ENCODE assay signal across 1 cellular context in the genomic region with DNA sequence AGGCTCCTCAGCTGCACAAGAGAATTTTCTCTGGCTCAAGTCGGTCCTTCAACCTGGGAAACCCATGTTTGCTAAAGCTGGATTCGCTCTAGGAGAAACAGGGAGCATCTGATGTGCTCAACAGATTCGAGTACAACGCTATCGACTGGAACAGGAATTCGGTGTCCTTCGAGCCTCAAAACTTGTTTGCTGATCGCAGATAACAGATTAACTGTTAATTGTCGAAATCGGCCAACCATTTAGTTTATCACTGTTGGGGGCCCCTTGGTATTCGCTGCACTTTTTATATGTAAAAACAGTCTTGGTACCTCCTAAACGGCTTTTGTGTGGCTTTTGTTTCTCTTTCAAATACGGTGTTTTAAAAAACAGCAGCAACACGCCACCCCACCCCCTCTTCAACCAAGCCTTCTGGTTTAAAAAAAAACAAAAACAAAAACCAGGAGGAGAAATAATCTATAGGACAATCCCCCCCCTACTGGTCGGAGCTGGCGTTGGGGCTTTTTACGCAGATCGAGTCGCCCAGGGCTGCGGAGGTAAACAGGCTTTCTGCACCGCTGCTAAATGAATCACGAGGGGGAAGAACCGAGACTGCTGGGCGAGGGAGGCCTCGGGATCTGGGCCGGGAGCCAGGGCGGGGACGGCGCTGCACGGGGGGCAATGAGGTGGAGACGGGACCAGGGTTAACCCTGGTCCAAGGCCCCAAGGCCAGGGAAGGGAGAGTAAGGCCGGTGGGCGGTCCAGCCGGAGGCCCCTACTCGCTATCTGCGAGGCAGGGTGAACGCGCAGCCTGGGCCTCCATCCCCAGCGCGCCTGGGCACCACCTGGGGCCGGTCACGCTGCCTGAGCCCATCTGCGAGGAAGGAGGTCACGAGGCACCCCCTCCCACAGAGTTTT.
TF ChIP-seq lines count a peak whose summit lies in the region.

No MANE protein-coding gene starts in this region.

TF ChIP-seq in K562, 482 proteins besides CTCF, POLR2A, EP300 and RAD21 (continued from another document and continues in another):
- TF ChIP-seq, protein P1, sequence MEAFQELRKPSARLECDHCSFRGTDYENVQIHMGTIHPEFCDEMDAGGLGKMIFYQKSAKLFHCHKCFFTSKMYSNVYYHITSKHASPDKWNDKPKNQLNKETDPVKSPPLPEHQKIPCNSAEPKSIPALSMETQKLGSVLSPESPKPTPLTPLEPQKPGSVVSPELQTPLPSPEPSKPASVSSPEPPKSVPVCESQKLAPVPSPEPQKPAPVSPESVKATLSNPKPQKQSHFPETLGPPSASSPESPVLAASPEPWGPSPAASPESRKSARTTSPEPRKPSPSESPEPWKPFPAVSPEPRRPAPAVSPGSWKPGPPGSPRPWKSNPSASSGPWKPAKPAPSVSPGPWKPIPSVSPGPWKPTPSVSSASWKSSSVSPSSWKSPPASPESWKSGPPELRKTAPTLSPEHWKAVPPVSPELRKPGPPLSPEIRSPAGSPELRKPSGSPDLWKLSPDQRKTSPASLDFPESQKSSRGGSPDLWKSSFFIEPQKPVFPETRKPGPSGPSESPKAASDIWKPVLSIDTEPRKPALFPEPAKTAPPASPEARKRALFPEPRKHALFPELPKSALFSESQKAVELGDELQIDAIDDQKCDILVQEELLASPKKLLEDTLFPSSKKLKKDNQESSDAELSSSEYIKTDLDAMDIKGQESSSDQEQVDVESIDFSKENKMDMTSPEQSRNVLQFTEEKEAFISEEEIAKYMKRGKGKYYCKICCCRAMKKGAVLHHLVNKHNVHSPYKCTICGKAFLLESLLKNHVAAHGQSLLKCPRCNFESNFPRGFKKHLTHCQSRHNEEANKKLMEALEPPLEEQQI (IDR thresholded peaks at IDR 0.05), result no peak
- TF ChIP-seq PTTG1 (tag; IDR thresholded peaks at IDR 0.05; ENCODE audit: low read depth) (no peak), SAFB2 (IDR thresholded peaks at IDR 0.05; ENCODE audit: borderline replicate concordance, low read depth, low read length, severe bottlenecking) (no peak), MTF1 (CRISPR knock-in tag; IDR thresholded peaks at IDR 0.05; ENCODE audit: borderline replicate concordance) (no peak), KDM1A (IDR thresholded peaks at IDR 0.05) (no peak), YBX1 (IDR thresholded peaks at IDR 0.05) (no peak), TFE3 (CRISPR knock-in tag; IDR thresholded peaks at IDR 0.05) (no peak), DMBX1 (CRISPR knock-in tag; IDR thresholded peaks at IDR 0.05; ENCODE audit: borderline replicate concordance) (no peak), CBX1 (IDR thresholded peaks at IDR 0.05; ENCODE audit: low read depth) (peak; percentile 49; the same call in 1 of the 2 replicates), TARDBP (IDR thresholded peaks at IDR 0.05) (no peak), PHTF2 (CRISPR knock-in tag; IDR thresholded peaks at IDR 0.05) (no peak), RUNX1 (IDR thresholded peaks at IDR 0.05; ENCODE audit: low read depth) (no peak), NUFIP1 (IDR thresholded peaks at IDR 0.05; ENCODE audit: partially characterized antibody) (no peak), SMARCE1 (IDR thresholded peaks at IDR 0.05) (no peak), FOXA3 (CRISPR knock-in tag; conservative IDR thresholded peaks at IDR 0.05 in 1 of 2, IDR thresholded peaks at IDR 0.05 in 1 of 2) (peak; percentile 78 to 90), ZNF507 (tag; conservative IDR thresholded peaks at IDR 0.05) (no peak), ZNF165 (CRISPR knock-in tag; IDR thresholded peaks at IDR 0.05; ENCODE audit: borderline replicate concordance) (no peak), TFAM (CRISPR knock-in tag; conservative IDR thresholded peaks at IDR 0.05) (no peak), PCBP2 (IDR thresholded peaks at IDR 0.05; ENCODE audit: low read depth, low read length, poor library complexity, severe bottlenecking) (no peak), PPARD (CRISPR knock-in tag; IDR thresholded peaks at IDR 0.05) (no peak), ZNF175 (CRISPR knock-in tag; IDR thresholded peaks at IDR 0.05; ENCODE audit: low read depth) (no peak), ZMIZ1 (IDR thresholded peaks at IDR 0.05; ENCODE audit: low read depth in 2 of 2, low read length in 2 of 2) (no peak), HDGF (IDR thresholded peaks at IDR 0.05) (no peak), SIRT6 (IDR thresholded peaks at IDR 0.05; ENCODE audit: low read depth, low read length) (no peak), SRSF7 (optimal IDR thresholded peaks at IDR 0.05; ENCODE audit: low read depth, low read length) (no peak), BRF2 (IDR thresholded peaks at IDR 0.05; ENCODE audit: borderline replicate concordance, insufficient read depth, insufficient read length) (no peak), DPF2 (IDR thresholded peaks at IDR 0.05) (peak; percentile 71), NFYB (IDR thresholded peaks at IDR 0.05; ENCODE audit: extremely low read depth, insufficient read length) (no peak), ZSCAN32 (CRISPR knock-in tag; IDR thresholded peaks at IDR 0.05) (no peak), EGR1 (conservative IDR thresholded peaks at IDR 0.05) (no peak; the same call in 1 of the 2 replicates), NR3C1 (CRISPR knock-in tag; IDR thresholded peaks at IDR 0.05) (no peak), RHOXF2B (CRISPR knock-in tag; conservative IDR thresholded peaks at IDR 0.05) (no peak), MAFK (IDR thresholded peaks at IDR 0.05; ENCODE audit: low read length) (no peak), CCAR2 (IDR thresholded peaks at IDR 0.05; ENCODE audit: low read depth, low read length) (no peak), STAT5A (IDR thresholded peaks at IDR 0.05; ENCODE audit: borderline replicate concordance, low read length) (no peak), SETDB1 (IDR thresholded peaks at IDR 0.05; ENCODE audit: low read length) (no peak), RNF2 (IDR thresholded peaks at IDR 0.05) (no peak; the same call in 1 of the 2 replicates), ZBTB12 (CRISPR knock-in tag; IDR thresholded peaks at IDR 0.05) (no peak), SMARCC2 (IDR thresholded peaks at IDR 0.05; ENCODE audit: low read depth) (peak; percentile 34; the same call in 1 of the 2 replicates), ZNF445 (CRISPR knock-in tag; IDR thresholded peaks at IDR 0.05; ENCODE audit: low read depth) (no peak), ATF7 (IDR thresholded peaks at IDR 0.05) (no peak), PYGO2 (tag; IDR thresholded peaks at IDR 0.05) (no peak)
- TF ChIP-seq, protein P2, sequence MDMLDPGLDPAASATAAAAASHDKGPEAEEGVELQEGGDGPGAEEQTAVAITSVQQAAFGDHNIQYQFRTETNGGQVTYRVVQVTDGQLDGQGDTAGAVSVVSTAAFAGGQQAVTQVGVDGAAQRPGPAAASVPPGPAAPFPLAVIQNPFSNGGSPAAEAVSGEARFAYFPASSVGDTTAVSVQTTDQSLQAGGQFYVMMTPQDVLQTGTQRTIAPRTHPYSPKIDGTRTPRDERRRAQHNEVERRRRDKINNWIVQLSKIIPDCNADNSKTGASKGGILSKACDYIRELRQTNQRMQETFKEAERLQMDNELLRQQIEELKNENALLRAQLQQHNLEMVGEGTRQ (CRISPR knock-in tag; IDR thresholded peaks at IDR 0.05), result 0 out of 2 replicates have a peak, but pooled peaks have one; percentile 11
- TF ChIP-seq, protein P3, sequence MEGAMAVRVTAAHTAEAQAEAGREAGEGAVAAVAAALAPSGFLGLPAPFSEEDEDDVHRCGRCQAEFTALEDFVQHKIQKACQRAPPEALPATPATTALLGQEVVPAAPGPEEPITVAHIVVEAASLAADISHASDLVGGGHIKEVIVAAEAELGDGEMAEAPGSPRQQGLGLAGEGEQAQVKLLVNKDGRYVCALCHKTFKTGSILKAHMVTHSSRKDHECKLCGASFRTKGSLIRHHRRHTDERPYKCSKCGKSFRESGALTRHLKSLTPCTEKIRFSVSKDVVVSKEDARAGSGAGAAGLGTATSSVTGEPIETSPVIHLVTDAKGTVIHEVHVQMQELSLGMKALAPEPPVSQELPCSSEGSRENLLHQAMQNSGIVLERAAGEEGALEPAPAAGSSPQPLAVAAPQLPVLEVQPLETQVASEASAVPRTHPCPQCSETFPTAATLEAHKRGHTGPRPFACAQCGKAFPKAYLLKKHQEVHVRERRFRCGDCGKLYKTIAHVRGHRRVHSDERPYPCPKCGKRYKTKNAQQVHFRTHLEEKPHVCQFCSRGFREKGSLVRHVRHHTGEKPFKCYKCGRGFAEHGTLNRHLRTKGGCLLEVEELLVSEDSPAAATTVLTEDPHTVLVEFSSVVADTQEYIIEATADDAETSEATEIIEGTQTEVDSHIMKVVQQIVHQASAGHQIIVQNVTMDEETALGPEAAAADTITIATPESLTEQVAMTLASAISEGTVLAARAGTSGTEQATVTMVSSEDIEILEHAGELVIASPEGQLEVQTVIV (CRISPR knock-in tag; IDR thresholded peaks at IDR 0.05; ENCODE audit: borderline replicate concordance), result no peak
- TF ChIP-seq, protein P4, sequence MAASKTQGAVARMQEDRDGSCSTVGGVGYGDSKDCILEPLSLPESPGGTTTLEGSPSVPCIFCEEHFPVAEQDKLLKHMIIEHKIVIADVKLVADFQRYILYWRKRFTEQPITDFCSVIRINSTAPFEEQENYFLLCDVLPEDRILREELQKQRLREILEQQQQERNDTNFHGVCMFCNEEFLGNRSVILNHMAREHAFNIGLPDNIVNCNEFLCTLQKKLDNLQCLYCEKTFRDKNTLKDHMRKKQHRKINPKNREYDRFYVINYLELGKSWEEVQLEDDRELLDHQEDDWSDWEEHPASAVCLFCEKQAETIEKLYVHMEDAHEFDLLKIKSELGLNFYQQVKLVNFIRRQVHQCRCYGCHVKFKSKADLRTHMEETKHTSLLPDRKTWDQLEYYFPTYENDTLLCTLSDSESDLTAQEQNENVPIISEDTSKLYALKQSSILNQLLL (CRISPR knock-in tag; IDR thresholded peaks at IDR 0.05; ENCODE audit: borderline replicate concordance), result no peak
- TF ChIP-seq, protein P5, sequence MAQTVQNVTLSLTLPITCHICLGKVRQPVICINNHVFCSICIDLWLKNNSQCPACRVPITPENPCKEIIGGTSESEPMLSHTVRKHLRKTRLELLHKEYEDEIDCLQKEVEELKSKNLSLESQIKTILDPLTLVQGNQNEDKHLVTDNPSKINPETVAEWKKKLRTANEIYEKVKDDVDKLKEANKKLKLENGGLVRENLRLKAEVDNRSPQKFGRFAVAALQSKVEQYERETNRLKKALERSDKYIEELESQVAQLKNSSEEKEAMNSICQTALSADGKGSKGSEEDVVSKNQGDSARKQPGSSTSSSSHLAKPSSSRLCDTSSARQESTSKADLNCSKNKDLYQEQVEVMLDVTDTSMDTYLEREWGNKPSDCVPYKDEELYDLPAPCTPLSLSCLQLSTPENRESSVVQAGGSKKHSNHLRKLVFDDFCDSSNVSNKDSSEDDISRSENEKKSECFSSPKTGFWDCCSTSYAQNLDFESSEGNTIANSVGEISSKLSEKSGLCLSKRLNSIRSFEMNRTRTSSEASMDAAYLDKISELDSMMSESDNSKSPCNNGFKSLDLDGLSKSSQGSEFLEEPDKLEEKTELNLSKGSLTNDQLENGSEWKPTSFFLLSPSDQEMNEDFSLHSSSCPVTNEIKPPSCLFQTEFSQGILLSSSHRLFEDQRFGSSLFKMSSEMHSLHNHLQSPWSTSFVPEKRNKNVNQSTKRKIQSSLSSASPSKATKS (CRISPR knock-in tag; IDR thresholded peaks at IDR 0.05), result no peak
